In the genomic region with DNA sequence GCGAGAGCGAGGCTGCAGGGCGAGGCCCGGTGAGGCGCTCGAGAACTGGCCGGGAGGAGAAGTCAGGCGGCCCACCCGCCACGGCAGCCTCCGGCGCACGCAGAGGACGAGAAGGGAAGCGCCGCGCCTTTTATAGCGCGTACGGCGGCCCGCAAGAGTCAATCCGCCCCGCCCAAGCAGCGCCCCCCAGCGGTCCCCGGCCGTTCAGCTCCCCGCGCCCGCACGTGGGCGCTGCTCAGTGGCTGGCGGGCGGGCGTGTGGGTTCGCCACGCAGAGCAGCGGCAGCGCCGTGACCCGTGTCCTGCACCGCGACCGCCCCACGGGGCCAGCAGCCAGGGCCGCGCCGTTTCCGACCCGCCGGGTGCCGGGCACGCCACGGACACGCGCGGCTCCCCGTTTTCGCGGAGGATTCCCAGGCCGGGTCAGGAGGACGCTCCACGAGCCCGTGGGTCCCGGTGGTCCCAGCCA, we compare ENCODE assay signal across 8 cellular contexts. TPM values are rescaled to one million over a fixed set of nuclear protein-coding genes. Genes with fewer than 3 reads are reported as not detected.
A peak's percentile ranks its signal among the peaks of the same experiment; 100 is the strongest.
DNase-seq lines count a peak whose midpoint lies in the region; ATAC-seq and TF ChIP-seq lines count a peak whose summit lies in the region.

No MANE protein-coding gene starts in this region.

- no peaks in the 10 kb centered on the region for H3K4me1 ChIP-seq in aorta (ENCODE audit: control insufficient read depth in 1 of 2, insufficient read depth in 2 of 2, low read length in 2 of 2)

- peaks cover 7% of the 10 kb centered on the region for H3K36me3 Mint-ChIP-seq in T-helper 17 cell (ENCODE audit: low read depth)

- peaks cover 0 to 1% of the 10 kb centered on the region in 2 donors for H3K27me3 ChIP-seq in aorta (ENCODE audit: control insufficient read depth in 1 of 2, insufficient read depth in 2 of 2, low read length in 1 of 2)

- H3K27me3 Mint-ChIP-seq in T-helper 17 cell = no peaks in the 10 kb centered on the region

- ATAC-seq in HG02588 (IDR thresholded peaks at IDR 0.05; ENCODE audit: unreplicated experiment) (peak; percentile 68), T-helper 17 cell (peak; percentile 85), aorta (ENCODE audit: low FRiP score) (peak; percentile 93)

- no peak overlapping the region for H3K27ac ChIP-seq in aorta (ENCODE audit: low read depth in 1 of 2, low read length in 2 of 2)

- WGBS in aorta, 2 donors = 0% methylated on average over 31 to 66 of the region's 66 CpGs

- H3K4me1 Mint-ChIP-seq in T-helper 17 cell = peaks cover 19% of the 10 kb centered on the region

- TF ChIP-seq CTCF in GM12864 (IDR thresholded peaks at IDR 0.05; ENCODE audit: low read depth, low read length, missing control alignments) = peak; percentile 85

- peak overlapping the region; percentile 98 for H3K4me3 Mint-ChIP-seq in T-helper 17 cell

- no peaks in the 10 kb centered on the region for H3K36me3 ChIP-seq in aorta (ENCODE audit: control insufficient read depth in 1 of 2, insufficient read depth in 2 of 2, low read length in 1 of 2)

- DNase-seq in GM12864 (ENCODE audit: low read depth) = peak; percentile 66
- DNase-seq in NCI-H1105 (lab: John Stamatoyannopoulos, UW) = peak; percentile 68
- peak; percentile 88 to 95 (median 90) for DNase-seq in T-helper 17 cell
- peak; percentile 30 to 90 (median 79) for DNase-seq in anterior cingulate cortex (lab: John Stamatoyannopoulos, UW)
- peak; percentile 96 for DNase-seq in hepatic stellate cell (ENCODE audit: low spot score)
- peak; percentile 35 for DNase-seq in renal cortical epithelial cell (ENCODE audit: low read depth)
- peak; percentile 94 to 97 for DNase-seq in aorta

- intact Hi-C loops in aorta (cut with DNase I) = no loop called here

- H3K4me3 ChIP-seq in GM12864 (ENCODE audit: low read depth, low read length) = peak overlapping the region; percentile 93
- peak overlapping the region; percentile 52 to 61 for H3K4me3 ChIP-seq in aorta (ENCODE audit: low read length in 2 of 2)

- H3K9me3 ChIP-seq in T-helper 17 cell (ENCODE audit: control insufficient read depth, low read length, poor library complexity, severe bottlenecking) (no peaks in the 10 kb centered on the region), aorta (ENCODE audit: control insufficient read depth, low read length) (no peaks in the 10 kb centered on the region)

- peak overlapping the region; percentile 93 for H3K27ac Mint-ChIP-seq in T-helper 17 cell

RNA-seq across cellular contexts. Expression of a gene that starts 14.6 kb away (rescaled TPM):
- total RNA-seq in T-helper 17 cell (under 1 TPM in 1 of 2 donors, not detected in 1; 0.90 TPM), renal cortical epithelial cell (not detected in 2 replicates), aorta (10 to 100 TPM; 11.4 to 13.4 TPM)
- polyA plus RNA-seq in aorta = 1 to 10 TPM in 1 of 2 donors, under 1 TPM in 1; 0.25 to 2.1 TPM

RNA-seq across cellular contexts. Expression of a gene that starts 15.7 kb away (rescaled TPM):
- total RNA-seq in T-helper 17 cell = 1 to 10 TPM; 1.3 to 3.2 TPM
- 0.52 and 4.0 TPM in 2 replicates for total RNA-seq in renal cortical epithelial cell
- total RNA-seq in aorta = 10 to 100 TPM in 1 of 2 donors, 1 to 10 TPM in 1; 7.3 to 13.6 TPM
- polyA plus RNA-seq in aorta = 1 to 10 TPM; 1.1 to 4.8 TPM

RNA-seq across cellular contexts. Expression of a gene that starts 20.2 kb away (rescaled TPM):
- total RNA-seq in T-helper 17 cell (not detected), renal cortical epithelial cell (not detected in 2 replicates), aorta (10 to 100 TPM; 17.4 to 24.2 TPM)
- 1 to 10 TPM in 1 of 2 donors, not detected in 1; 2.5 TPM for polyA plus RNA-seq in aorta

RNA-seq across cellular contexts. Expression of a gene that starts 29.9 kb away (rescaled TPM):
- total RNA-seq in T-helper 17 cell = under 1 TPM in 1 of 2 donors, not detected in 1; 0.65 TPM
- not detected in 2 replicates for total RNA-seq in renal cortical epithelial cell
- total RNA-seq in aorta = not detected
- polyA plus RNA-seq in aorta = under 1 TPM in 1 of 2 donors, not detected in 1; 0.10 TPM

RNA-seq across cellular contexts. Expression of a gene that starts 36.2 kb away (rescaled TPM):
- total RNA-seq in T-helper 17 cell (not detected), renal cortical epithelial cell (not detected in 2 replicates), aorta (not detected)
- polyA plus RNA-seq in aorta = under 1 TPM in 1 of 2 donors, not detected in 1; 0.88 TPM

Comparison
In these comparisons a context has a peak if more than half of its experiments do, and no peak if none do; other contexts are left out.
1. DNase-seq: peak in every context shown above with its lines; median percentile 96 in hepatic stellate cell; 96 in aorta; 90 in T-helper 17 cell; 79 in anterior cingulate cortex; 68 in NCI-H1105; 66 in GM12864; 35 in renal cortical epithelial cell.
2. RNA of a gene that starts 14.6 kb away (total RNA-seq): 11.4 to 13.4 TPM in aorta; 0.90 TPM in T-helper 17 cell and not detected in renal cortical epithelial cell; every median in the first group is over 4 times any median in the second.
3. RNA of a gene that starts 20.2 kb away (total RNA-seq): 17.4 to 24.2 TPM in aorta; not detected in T-helper 17 cell and not detected in renal cortical epithelial cell; every median in the first group is over 10 times any median in the second.
4. Peak in every context shown above with its lines, with median percentiles within 50 percentile points of each other: ATAC-seq.